Comparison of ENCODE assay signal across 32 cellular contexts in genomic region chr20:14792915-14793314, GRCh38.
"Had no signal": no experiment of that assay in that cellular context is flagged by ENCODE, and none has a peak within 500 bp of the region (broad histone marks: within the 10 kb centered on the region; RNA-seq: fewer than 3 reads in every experiment).

No MANE protein-coding gene starts in this region.

- H3K36me3 ChIP-seq: adrenal gland, esophagus muscularis mucosa, gastrocnemius medialis had no signal

- H3K9me3 ChIP-seq: adrenal gland, body of pancreas, esophagus muscularis mucosa, gastrocnemius medialis had no signal

- H3K4me3 ChIP-seq: adrenal gland, body of pancreas, esophagus muscularis mucosa, gastrocnemius medialis had no signal

- H3K36me3 Mint-ChIP-seq: activated CD4-positive, alpha-beta memory T cell treated with anti-CD3 and anti-CD28 coated beads for 36 hours; activated CD8-positive, alpha-beta memory T cell treated with anti-CD3 and anti-CD28 coated beads, Interleukin-2, amount 10 ng/mL, durations not matched to agents 7 days and 5 days; activated naive CD4-positive, alpha-beta T cell treated with anti-CD3 and anti-CD28 coated beads, Interleukin-2, amount 50 U/mL, for 24 hours; activated naive CD8-positive, alpha-beta T cell treated with anti-CD3 and anti-CD28 coated beads for 36 hours had no signal

- H3K4me3 Mint-ChIP-seq: activated CD4-positive, alpha-beta memory T cell treated with anti-CD3 and anti-CD28 coated beads for 36 hours; activated CD4-positive, alpha-beta T cell treated with anti-CD3 and anti-CD28 coated beads for 36 hours; activated CD4-positive, alpha-beta T cell treated with anti-CD3 and anti-CD28 coated beads, Interleukin-2, amount 10 ng/mL, durations not matched to agents 24 days and 14 days; activated CD8-positive, alpha-beta memory T cell treated with anti-CD3 and anti-CD28 coated beads, Interleukin-2, amount 10 ng/mL, durations not matched to agents 7 days and 5 days; activated CD8-positive, alpha-beta T cell treated with anti-CD3 and anti-CD28 coated beads, Interleukin-2, amount 10 ng/mL, durations not matched to agents 7 days and 5 days; activated naive CD4-positive, alpha-beta T cell treated with anti-CD3 and anti-CD28 coated beads for 36 hours; activated naive CD4-positive, alpha-beta T cell treated with anti-CD3 and anti-CD28 coated beads, Interleukin-2, amount 50 U/mL, for 24 hours; activated naive CD8-positive, alpha-beta T cell treated with anti-CD3 and anti-CD28 coated beads for 36 hours; activated naive CD8-positive, alpha-beta T cell treated with anti-CD3 and anti-CD28 coated beads, Interleukin-2, amount 50 U/mL, for 24 hours; activated T-helper 1 cell treated with anti-CD3 and anti-CD28 coated beads, Interleukin-12 subunit alpha, Interleukin-12 subunit beta, Interleukin-2, Interleukin-4 antibody, amounts not matched to agents 30 ng/mL and 10 ng/mL and 1 ng/mL, durations not matched to agents 14 hours and 24 hours and 36 hours; effector memory CD8-positive, alpha-beta T cell had no signal

- H3K27me3 ChIP-seq: adrenal gland, body of pancreas, esophagus muscularis mucosa, foreskin keratinocyte, gastrocnemius medialis had no signal

- H3K27me3 Mint-ChIP-seq: activated CD4-positive, alpha-beta memory T cell treated with anti-CD3 and anti-CD28 coated beads for 36 hours; activated CD4-positive, alpha-beta T cell treated with anti-CD3 and anti-CD28 coated beads for 36 hours; activated CD4-positive, alpha-beta T cell treated with anti-CD3 and anti-CD28 coated beads, Interleukin-2, amount 10 ng/mL, durations not matched to agents 24 days and 14 days; activated CD8-positive, alpha-beta memory T cell treated with anti-CD3 and anti-CD28 coated beads, Interleukin-2, amount 10 ng/mL, durations not matched to agents 7 days and 5 days; activated naive CD4-positive, alpha-beta T cell treated with anti-CD3 and anti-CD28 coated beads, Interleukin-2, amount 50 U/mL, for 24 hours; activated naive CD8-positive, alpha-beta T cell treated with anti-CD3 and anti-CD28 coated beads for 36 hours; activated naive CD8-positive, alpha-beta T cell treated with anti-CD3 and anti-CD28 coated beads, Interleukin-2, amount 50 U/mL, for 24 hours; effector memory CD8-positive, alpha-beta T cell had no signal

- H3K9me3 Mint-ChIP-seq: activated CD4-positive, alpha-beta T cell treated with anti-CD3 and anti-CD28 coated beads, Interleukin-2, amount 10 ng/mL, durations not matched to agents 24 days and 14 days; activated naive CD4-positive, alpha-beta T cell treated with anti-CD3 and anti-CD28 coated beads, Interleukin-2, amount 50 U/mL, for 24 hours; activated naive CD8-positive, alpha-beta T cell treated with anti-CD3 and anti-CD28 coated beads for 36 hours had no signal

- H3K27ac Mint-ChIP-seq: activated CD4-positive, alpha-beta memory T cell treated with anti-CD3 and anti-CD28 coated beads for 36 hours; activated CD4-positive, alpha-beta T cell treated with anti-CD3 and anti-CD28 coated beads for 36 hours; activated CD4-positive, alpha-beta T cell treated with anti-CD3 and anti-CD28 coated beads, Interleukin-2, amount 10 ng/mL, durations not matched to agents 24 days and 14 days; activated CD8-positive, alpha-beta memory T cell treated with anti-CD3 and anti-CD28 coated beads, Interleukin-2, amount 10 ng/mL, durations not matched to agents 7 days and 5 days; activated CD8-positive, alpha-beta T cell treated with anti-CD3 and anti-CD28 coated beads, Interleukin-2, amount 10 ng/mL, durations not matched to agents 7 days and 5 days; activated naive CD4-positive, alpha-beta T cell treated with anti-CD3 and anti-CD28 coated beads for 36 hours; activated naive CD4-positive, alpha-beta T cell treated with anti-CD3 and anti-CD28 coated beads, Interleukin-2, amount 50 U/mL, for 24 hours; activated naive CD8-positive, alpha-beta T cell treated with anti-CD3 and anti-CD28 coated beads for 36 hours; activated naive CD8-positive, alpha-beta T cell treated with anti-CD3 and anti-CD28 coated beads, Interleukin-2, amount 50 U/mL, for 24 hours; activated T-helper 1 cell treated with anti-CD3 and anti-CD28 coated beads, Interleukin-12 subunit alpha, Interleukin-12 subunit beta, Interleukin-2, Interleukin-4 antibody, amounts not matched to agents 30 ng/mL and 10 ng/mL and 1 ng/mL, durations not matched to agents 14 hours and 24 hours and 36 hours; activated T-helper 2 cell treated with anti-CD3 and anti-CD28 coated beads, Interferon-gamma antibody, Interleukin-2, Interleukin-4, amounts not matched to agents 10 μg/mL and 5 μg/mL and 100 μg/mL, durations not matched to agents 14 hours and 24 hours and 36 hours; effector memory CD8-positive, alpha-beta T cell had no signal

- H3K4me1 ChIP-seq: adrenal gland, body of pancreas, esophagus muscularis mucosa, foreskin keratinocyte, gastrocnemius medialis had no signal

- FAIRE-seq: colon had no signal

- H3K27ac ChIP-seq: adrenal gland, body of pancreas, esophagus muscularis mucosa, foreskin keratinocyte, gastrocnemius medialis had no signal

- H3K4me1 Mint-ChIP-seq: activated CD4-positive, alpha-beta T cell treated with anti-CD3 and anti-CD28 coated beads for 36 hours; activated CD4-positive, alpha-beta T cell treated with anti-CD3 and anti-CD28 coated beads, Interleukin-2, amount 10 ng/mL, durations not matched to agents 24 days and 14 days; activated CD8-positive, alpha-beta memory T cell treated with anti-CD3 and anti-CD28 coated beads, Interleukin-2, amount 10 ng/mL, durations not matched to agents 7 days and 5 days; activated naive CD4-positive, alpha-beta T cell treated with anti-CD3 and anti-CD28 coated beads, Interleukin-2, amount 50 U/mL, for 24 hours; activated naive CD8-positive, alpha-beta T cell treated with anti-CD3 and anti-CD28 coated beads for 36 hours; activated naive CD8-positive, alpha-beta T cell treated with anti-CD3 and anti-CD28 coated beads, Interleukin-2, amount 50 U/mL, for 24 hours had no signal

- DNase-seq: activated CD4-positive, alpha-beta memory T cell treated with anti-CD3 and anti-CD28 coated beads for 36 hours; activated CD4-positive, alpha-beta T cell treated with anti-CD3 and anti-CD28 coated beads for 36 hours; activated CD4-positive, alpha-beta T cell treated with anti-CD3 and anti-CD28 coated beads, Interleukin-2, amount 10 ng/mL, durations not matched to agents 24 days and 14 days; activated CD4-positive, CD25-positive, alpha-beta regulatory T cell; activated CD4-positive, CD25-positive, alpha-beta regulatory T cell treated with anti-CD3 and anti-CD28 coated beads, Interleukin-2, amount 50 U/mL, for 72 hours; activated CD8-positive, alpha-beta memory T cell treated with anti-CD3 and anti-CD28 coated beads, Interleukin-2, amount 10 ng/mL, durations not matched to agents 7 days and 5 days; activated CD8-positive, alpha-beta memory T cell treated with anti-CD3 and anti-CD28 coated beads, Interleukin-2, amount 50 U/mL, for 4 hours; activated CD8-positive, alpha-beta T cell treated with anti-CD3 and anti-CD28 coated beads, Interleukin-2, amount 10 ng/mL, durations not matched to agents 7 days and 5 days; activated effector memory CD4-positive, alpha-beta T cell treated with anti-CD3 and anti-CD28 coated beads, Interleukin-2, amount 50 U/mL, for 16 hours; activated naive CD4-positive, alpha-beta T cell treated with anti-CD3 and anti-CD28 coated beads for 36 hours; activated naive CD8-positive, alpha-beta T cell treated with anti-CD3 and anti-CD28 coated beads for 36 hours; activated naive CD8-positive, alpha-beta T cell treated with anti-CD3 and anti-CD28 coated beads, Interleukin-2, amount 50 U/mL, for 24 hours; activated T-cell treated with anti-CD3 and anti-CD28 coated beads, Interleukin-2, amount 50 U/mL, for 1 hour; activated T-cell treated with anti-CD3 and anti-CD28 coated beads, Interleukin-2, amount 50 U/mL, for 48 hours; adrenal gland; amygdala; aorta; body of pancreas; caudate nucleus; cortex of kidney; dermis blood vessel endothelial cell; effector CD4-positive, alpha-beta T cell; effector memory CD8-positive, alpha-beta T cell; erythroblast; foreskin keratinocyte; gastrocnemius medialis; T-helper 2 cell had no signal

- ATAC-seq: activated CD4-positive, alpha-beta T cell treated with anti-CD3 and anti-CD28 coated beads for 36 hours; activated CD8-positive, alpha-beta memory T cell treated with anti-CD3 and anti-CD28 coated beads, Interleukin-2, amount 10 ng/mL, durations not matched to agents 7 days and 5 days; activated CD8-positive, alpha-beta T cell treated with anti-CD3 and anti-CD28 coated beads, Interleukin-2, amount 10 ng/mL, durations not matched to agents 7 days and 5 days; activated naive CD8-positive, alpha-beta T cell treated with anti-CD3 and anti-CD28 coated beads, Interleukin-2, amount 50 U/mL, for 24 hours; body of pancreas; effector memory CD8-positive, alpha-beta T cell; foreskin keratinocyte; gastrocnemius medialis had no signal
